In genomic region chr15:26773485-26773877, GRCh38 we compare ENCODE assay signal across 13 cellular contexts. TPM values are rescaled to one million over a fixed set of nuclear protein-coding genes. Genes with fewer than 3 reads are reported as not detected.
DNase-seq lines count a peak whose midpoint lies in the region; ATAC-seq lines count a peak whose summit lies in the region.
"Had no signal": no experiment of that assay in that cellular context is flagged by ENCODE, and none has a peak within 500 bp of the region (broad histone marks: within the 10 kb centered on the region; RNA-seq: fewer than 3 reads in every experiment).

No MANE protein-coding gene starts in this region.

- ATAC-seq in stimulated activated naive B cell treated with anti-CD40 and anti-IgM and Interleukin-4, amounts not matched to agents 10 μg/mL and 1 μg/mL and 100 μg/mL, for 72 hours (replicated peaks), result no peak
- ATAC-seq in stimulated activated effector memory CD8-positive, alpha-beta T cell treated with anti-CD3 and anti-CD28 coated beads, Interleukin-12 subunit alpha, Interleukin-12 subunit beta, amount 100 ng/mL, for 72 hours, result no peak
- ATAC-seq: activated naive CD4-positive, alpha-beta T cell treated with anti-CD3 and anti-CD28 coated beads, Interleukin-2, amount 50 U/mL, for 72 hours had no signal

- H3K27ac Mint-ChIP-seq in stimulated activated naive B cell treated with anti-CD40 and anti-IgM and Interleukin-4, amounts not matched to agents 10 μg/mL and 1 μg/mL and 100 μg/mL, for 72 hours, result no peak overlapping the region
- no peak overlapping the region for H3K27ac Mint-ChIP-seq in stimulated activated effector memory CD8-positive, alpha-beta T cell treated with anti-CD3 and anti-CD28 coated beads, Interleukin-12 subunit alpha, Interleukin-12 subunit beta, amount 100 ng/mL, for 72 hours

- H3K4me1 ChIP-seq in NT2/D1 (ENCODE audit: insufficient read depth, insufficient read length), result no peaks in the 10 kb centered on the region
- peaks cover 27% of the 10 kb centered on the region for H3K4me1 ChIP-seq in iPS-15b (ENCODE audit: control insufficient read depth, insufficient read depth, low read length)
- no peaks in the 10 kb centered on the region for H3K4me1 ChIP-seq in GM23248 (ENCODE audit: insufficient read depth)

- no peak overlapping the region for H3K4me2 ChIP-seq in GM23248 (ENCODE audit: unreplicated experiment)

- H3F3A ChIP-seq in GM23248 (ENCODE audit: insufficient read depth), result no peaks in the 10 kb centered on the region

- peak overlapping the region; percentile 53 to 64 for H3K4me3 Mint-ChIP-seq in stimulated activated naive B cell treated with anti-CD40 and anti-IgM and Interleukin-4, amounts not matched to agents 10 μg/mL and 1 μg/mL and 100 μg/mL, for 72 hours
- no peak overlapping the region for H3K4me3 Mint-ChIP-seq in stimulated activated effector memory CD8-positive, alpha-beta T cell treated with anti-CD3 and anti-CD28 coated beads, Interleukin-12 subunit alpha, Interleukin-12 subunit beta, amount 100 ng/mL, for 72 hours

- peak overlapping the region; percentile 74 for H3K9ac ChIP-seq in NT2/D1 (ENCODE audit: insufficient read length, low read depth)
- peak overlapping the region; percentile 27 for H3K9ac ChIP-seq in iPS-15b (ENCODE audit: low read depth, low read length)
- H3K9ac ChIP-seq in GM23248, result no peak overlapping the region

- no peaks in the 10 kb centered on the region for H4K20me1 ChIP-seq in GM23248 (ENCODE audit: insufficient read depth)

- no peaks in the 10 kb centered on the region for H3K27me3 ChIP-seq in NT2/D1 (ENCODE audit: insufficient read depth, insufficient read length)
- H3K27me3 ChIP-seq in iPS-15b (ENCODE audit: control insufficient read depth, insufficient read depth, low read length), result peaks cover 2% of the 10 kb centered on the region
- H3K27me3 ChIP-seq in GM23248 (replicated peaks; ENCODE audit: insufficient read depth), result peaks cover 24% of the 10 kb centered on the region

- no peaks in the 10 kb centered on the region for H3K9me2 ChIP-seq in GM23248 (ENCODE audit: insufficient read depth)

- peak; percentile 49 for DNase-seq in NCI-H2227 (lab: John Stamatoyannopoulos, UW; ENCODE audit: unreplicated experiment)
- no peak for DNase-seq in NCI-H2227 treated with DMSO at 0.1 percent for 48 hours (lab: John Stamatoyannopoulos, UW)
- DNase-seq in NT2/D1 (ENCODE audit: low read depth, low spot score), result no peak
- DNase-seq in stimulated activated naive B cell treated with anti-CD40 and anti-IgM and Interleukin-4, amounts not matched to agents 10 μg/mL and 1 μg/mL and 100 μg/mL, for 72 hours, result no peak
- no peak for DNase-seq in stimulated activated effector memory CD8-positive, alpha-beta T cell treated with anti-CD3 and anti-CD28 coated beads, Interleukin-12 subunit alpha, Interleukin-12 subunit beta, amount 100 ng/mL, for 72 hours (ENCODE audit: low spot score in 2 of 2)
- DNase-seq in GM23248, result no peak
- no peak for DNase-seq in DMS153 (lab: John Stamatoyannopoulos, UW)
- DNase-seq: foreskin melanocyte, small intestine had no signal

- H3K9me3 ChIP-seq in NT2/D1 (ENCODE audit: insufficient read depth, low read length) (no peaks in the 10 kb centered on the region), iPS-15b (ENCODE audit: control insufficient read depth, insufficient read depth, low read length) (no peaks in the 10 kb centered on the region), GM23248 (ENCODE audit: low read depth) (no peaks in the 10 kb centered on the region)

- H3K4me1 Mint-ChIP-seq in stimulated activated naive B cell treated with anti-CD40 and anti-IgM and Interleukin-4, amounts not matched to agents 10 μg/mL and 1 μg/mL and 100 μg/mL, for 72 hours, result no peaks in the 10 kb centered on the region
- H3K4me1 Mint-ChIP-seq in stimulated activated effector memory CD8-positive, alpha-beta T cell treated with anti-CD3 and anti-CD28 coated beads, Interleukin-12 subunit alpha, Interleukin-12 subunit beta, amount 100 ng/mL, for 72 hours, result no peaks in the 10 kb centered on the region

- H3K9me3 Mint-ChIP-seq in stimulated activated naive B cell treated with anti-CD40 and anti-IgM and Interleukin-4, amounts not matched to agents 10 μg/mL and 1 μg/mL and 100 μg/mL, for 72 hours, result peaks cover 2 to 6% of the 10 kb centered on the region in 2 donors
- peaks cover 18% of the 10 kb centered on the region for H3K9me3 Mint-ChIP-seq in stimulated activated effector memory CD8-positive, alpha-beta T cell treated with anti-CD3 and anti-CD28 coated beads, Interleukin-12 subunit alpha, Interleukin-12 subunit beta, amount 100 ng/mL, for 72 hours

- no peaks in the 10 kb centered on the region for H3K79me2 ChIP-seq in GM23248 (ENCODE audit: insufficient read depth)

- 1 to 3% methylated on average over 22 to 28 of the region's 39 CpGs for WGBS in GM23248 (ENCODE audit: low coverage in 1 of 2, low lambda C conversion rate in 2 of 2, missing lambda C conversion rate in 2 of 2), 2 experiments

- in situ Hi-C loops in GM23248 (cut with MboI), result no loop called here

- no peak overlapping the region for H2AFZ ChIP-seq in GM23248

- H3K27ac ChIP-seq in GM23248, result no peak overlapping the region

- H3K36me3 ChIP-seq in NT2/D1 (ENCODE audit: insufficient read depth, insufficient read length, low read length) (peaks cover 16% of the 10 kb centered on the region), iPS-15b (ENCODE audit: control insufficient read depth, insufficient read depth, low read length) (no peaks in the 10 kb centered on the region), GM23248 (ENCODE audit: low read depth) (no peaks in the 10 kb centered on the region)

- peak overlapping the region; percentile 57 for H3K4me3 ChIP-seq in NT2/D1 (ENCODE audit: insufficient read length, low read depth)
- peak overlapping the region; percentile 43 for H3K4me3 ChIP-seq in iPS-15b (ENCODE audit: low read depth, low read length)
- H3K4me3 ChIP-seq in GM23248, result no peak overlapping the region; the same call in 1 of the 2 replicates

- H3K36me3 Mint-ChIP-seq in stimulated activated naive B cell treated with anti-CD40 and anti-IgM and Interleukin-4, amounts not matched to agents 10 μg/mL and 1 μg/mL and 100 μg/mL, for 72 hours, result peaks cover 3 to 6% of the 10 kb centered on the region in 2 donors
- H3K36me3 Mint-ChIP-seq in stimulated activated effector memory CD8-positive, alpha-beta T cell treated with anti-CD3 and anti-CD28 coated beads, Interleukin-12 subunit alpha, Interleukin-12 subunit beta, amount 100 ng/mL, for 72 hours, result no peaks in the 10 kb centered on the region

- H3K27me3 Mint-ChIP-seq in stimulated activated naive B cell treated with anti-CD40 and anti-IgM and Interleukin-4, amounts not matched to agents 10 μg/mL and 1 μg/mL and 100 μg/mL, for 72 hours, result peaks cover 39 to 62% of the 10 kb centered on the region in 2 donors

RNA-seq across cellular contexts. Expression of gene GABRB3, which starts 0.6 kb away (rescaled TPM):
- total RNA-seq in GM23248 (2014; rRNA removed; shearing (Covaris generic)), result not detected in 2 replicates
- 0.04 and 0.15 TPM in 2 replicates for polyA plus RNA-seq in GM23248 (2016; fragmentation: Nextera tagmentation; extraction: Ambion mirVana)
- total RNA-seq: A673; activated naive CD4-positive, alpha-beta T cell treated with anti-CD3 and anti-CD28 coated beads, Interleukin-2, amount 50 U/mL, for 72 hours; T-helper 1 cell treated with Interleukin-12 subunit alpha and Interleukin-12 subunit beta and Interleukin-4 antibody, amounts not matched to agents 30 ng/mL and 1 ng/mL, for 36 hours had no signal
